ENCODE assay signal across 23 cellular contexts in genomic region chr3:50648944-50649343, GRCh38. TPM values are rescaled to one million over a fixed set of nuclear protein-coding genes. Genes with fewer than 3 reads are reported as not detected.
A peak's percentile ranks its signal among the peaks of the same experiment; 100 is the strongest.
DNase-seq lines count a peak whose midpoint lies in the region; ATAC-seq, FAIRE-seq and TF ChIP-seq lines count a peak whose summit lies in the region.
"Had no signal": no experiment of that assay in that cellular context is flagged by ENCODE, and none has a peak within 500 bp of the region (broad histone marks: within the 10 kb centered on the region; RNA-seq: fewer than 3 reads in every experiment).

No MANE protein-coding gene starts in this region.

- TF ChIP-seq POLR2A in GM12891 (IDR thresholded peaks at IDR 0.05; ENCODE audit: low read depth, low read length), result no peak

- peaks cover 32% of the 10 kb centered on the region for H3K36me3 Mint-ChIP-seq in stimulated activated naive CD8-positive, alpha-beta T cell treated with anti-CD3 and anti-CD28 coated beads, Interleukin-15, Interleukin-2, amounts not matched to agents 100 ng/mL and 50 ng/mL, for 24 hours (ENCODE audit: low read depth)
- H3K36me3 Mint-ChIP-seq in endodermal cell (ENCODE audit: low read depth), result peaks cover 9% of the 10 kb centered on the region
- peaks cover 0 to 16% (median 6%) of the 10 kb centered on the region in 5 donors for H3K36me3 Mint-ChIP-seq in naive thymus-derived CD4-positive, alpha-beta T cell

- POLR2A ChIA-PET in naive thymus-derived CD4-positive, alpha-beta T cell (lab: Charles Lee), result interaction anchor here (1.0 kb wide), 1 partner anchor 25 kb away, joined by 3 read pairs; no protein-coding TSS in a partner anchor
- POLR2A ChIA-PET in RWPE1 (lab: Yijun Ruan, JAX; ENCODE audit: low non-redundant PET), result no interaction called here

- CTCF ChIA-PET in naive thymus-derived CD4-positive, alpha-beta T cell (lab: Charles Lee), result interaction anchor here (0.7 to 11.8 kb wide), 4 partner anchors 19 to 57 kb away, joined by 3 to 175 read pairs (median 5); partner anchors contain the start of gene MAPKAPK3
- CTCF ChIA-PET in RWPE1 (lab: Yijun Ruan, JAX), result no interaction called here

- no peak for FAIRE-seq in GM12891 (lab: Jason Lieb, UNC)
- FAIRE-seq: GM12878, TTC549 had no signal

- ATAC-seq in stimulated activated naive CD8-positive, alpha-beta T cell treated with anti-CD3 and anti-CD28 coated beads, Interleukin-15, Interleukin-2, amounts not matched to agents 100 U/mL and 50 U/mL, for 24 hours, result no peak
- no peak for ATAC-seq in naive thymus-derived CD4-positive, alpha-beta T cell
- ATAC-seq in HG02852 (IDR thresholded peaks at IDR 0.05; ENCODE audit: unreplicated experiment), result no peak
- ATAC-seq: GM12878 had no signal

- H3K4me1 Mint-ChIP-seq in stimulated activated naive CD8-positive, alpha-beta T cell treated with anti-CD3 and anti-CD28 coated beads, Interleukin-15, Interleukin-2, amounts not matched to agents 100 ng/mL and 50 ng/mL, for 24 hours (ENCODE audit: low read depth), result peaks cover 10% of the 10 kb centered on the region
- peaks cover 28% of the 10 kb centered on the region for H3K4me1 Mint-ChIP-seq in endodermal cell
- peaks cover 0 to 20% (median 2%) of the 10 kb centered on the region in 7 donors for H3K4me1 Mint-ChIP-seq in naive thymus-derived CD4-positive, alpha-beta T cell
- H3K4me1 Mint-ChIP-seq: IgD-negative memory B cell had no signal

- H3K27ac Mint-ChIP-seq in stimulated activated naive CD8-positive, alpha-beta T cell treated with anti-CD3 and anti-CD28 coated beads, Interleukin-15, Interleukin-2, amounts not matched to agents 100 ng/mL and 50 ng/mL, for 24 hours, result peak overlapping the region; percentile 16
- no peak overlapping the region for H3K27ac Mint-ChIP-seq in endodermal cell
- H3K27ac Mint-ChIP-seq in naive thymus-derived CD4-positive, alpha-beta T cell, result peak overlapping the region in 5 of 9 donors; percentile 26 to 66 (median 38)
- H3K27ac Mint-ChIP-seq: IgD-negative memory B cell had no signal

- no peaks in the 10 kb centered on the region for H3K9me3 Mint-ChIP-seq in stimulated activated naive CD8-positive, alpha-beta T cell treated with anti-CD3 and anti-CD28 coated beads, Interleukin-15, Interleukin-2, amounts not matched to agents 100 ng/mL and 50 ng/mL, for 24 hours
- H3K9me3 Mint-ChIP-seq in endodermal cell, result no peaks in the 10 kb centered on the region
- no peaks in the 10 kb centered on the region for H3K9me3 Mint-ChIP-seq in naive thymus-derived CD4-positive, alpha-beta T cell
- H3K9me3 Mint-ChIP-seq: activated T-helper 2 cell treated with anti-CD3 and anti-CD28 coated beads, Interferon-gamma antibody, Interleukin-2, Interleukin-4, amounts not matched to agents 10 μg/mL and 5 μg/mL and 100 μg/mL, durations not matched to agents 14 hours and 24 hours and 36 hours; IgD-negative memory B cell had no signal

- peaks cover 19% of the 10 kb centered on the region for H3K36me3 ChIP-seq in endodermal cell (ENCODE audit: control insufficient read depth, insufficient read depth, low read length)
- peaks cover 0 to 59% (median 18%) of the 10 kb centered on the region in 3 experiments for H3K36me3 ChIP-seq in naive thymus-derived CD4-positive, alpha-beta T cell (ENCODE audit: control insufficient read depth in 2 of 3, insufficient read depth in 3 of 3, low read length in 3 of 3)
- H3K36me3 ChIP-seq: MG63 had no signal

- intact Hi-C loops in naive thymus-derived CD4-positive, alpha-beta T cell (cut with micrococcal nuclease), result no loop called here

- no peaks in the 10 kb centered on the region for H3K27me3 Mint-ChIP-seq in stimulated activated naive CD8-positive, alpha-beta T cell treated with anti-CD3 and anti-CD28 coated beads, Interleukin-15, Interleukin-2, amounts not matched to agents 100 ng/mL and 50 ng/mL, for 24 hours
- no peaks in the 10 kb centered on the region for H3K27me3 Mint-ChIP-seq in endodermal cell (ENCODE audit: insufficient read depth)
- no peaks in the 10 kb centered on the region for H3K27me3 Mint-ChIP-seq in naive thymus-derived CD4-positive, alpha-beta T cell
- H3K27me3 Mint-ChIP-seq: IgD-negative memory B cell had no signal

- H3K9ac ChIP-seq in endodermal cell (ENCODE audit: extremely low read depth, low read length, poor library complexity, severe bottlenecking), result no peak overlapping the region

- no peaks in the 10 kb centered on the region for H3K4me1 ChIP-seq in endodermal cell (ENCODE audit: control insufficient read depth, insufficient read depth, low read length)
- no peaks in the 10 kb centered on the region for H3K4me1 ChIP-seq in naive thymus-derived CD4-positive, alpha-beta T cell (ENCODE audit: control insufficient read depth in 2 of 2, insufficient read depth in 2 of 2, low read length in 2 of 2)
- H3K4me1 ChIP-seq: esophagus squamous epithelium had no signal

- no peaks in the 10 kb centered on the region for H3K9me3 ChIP-seq in endodermal cell (ENCODE audit: control insufficient read depth, low read length)
- H3K9me3 ChIP-seq in naive thymus-derived CD4-positive, alpha-beta T cell (ENCODE audit: control insufficient read depth in 2 of 3, low read length in 3 of 3), result no peaks in the 10 kb centered on the region
- H3K9me3 ChIP-seq: esophagus squamous epithelium, MG63, thoracic aorta had no signal

- H3K4me3 ChIP-seq in endodermal cell (ENCODE audit: low read length), result no peak overlapping the region
- no peak overlapping the region for H3K4me3 ChIP-seq in naive thymus-derived CD4-positive, alpha-beta T cell (ENCODE audit: low read length)
- H3K4me3 ChIP-seq: esophagus squamous epithelium, GM12878, MG63, thoracic aorta had no signal

- no peak for DNase-seq in stimulated activated naive CD8-positive, alpha-beta T cell treated with anti-CD3 and anti-CD28 coated beads, Interleukin-15, Interleukin-2, amounts not matched to agents 100 U/mL and 50 U/mL, for 24 hours
- DNase-seq in endodermal cell (no peak), RWPE1 (ENCODE audit: low spot score) (no peak), GM12891 (ENCODE audit: insufficient read length, low spot score) (no peak)
- no peak for DNase-seq in naive thymus-derived CD4-positive, alpha-beta T cell
- DNase-seq: activated CD4-positive, alpha-beta T cell treated with anti-CD3 and anti-CD28 coated beads for 1 hour; effector CD8-positive, alpha-beta T cell; esophagus squamous epithelium; GOT3; MG63; NCI-H1436; NCI-H526; SIG-M5; stimulated activated CD4-positive, alpha-beta T cell treated with anti-CD3 and anti-CD28 coated beads, Interleukin-12 subunit alpha, Interleukin-12 subunit beta, amount 100 ng/mL, for 4 hours; stimulated activated CD8-positive, alpha-beta memory T cell treated with anti-CD3 and anti-CD28 coated beads, Interleukin-4, amount 100 ng/mL, for 48 hours had no signal

- H3K4me3 Mint-ChIP-seq in stimulated activated naive CD8-positive, alpha-beta T cell treated with anti-CD3 and anti-CD28 coated beads, Interleukin-15, Interleukin-2, amounts not matched to agents 100 ng/mL and 50 ng/mL, for 24 hours, result no peak overlapping the region
- H3K4me3 Mint-ChIP-seq in endodermal cell, result no peak overlapping the region
- H3K4me3 Mint-ChIP-seq in naive thymus-derived CD4-positive, alpha-beta T cell, result no peak overlapping the region
- H3K4me3 Mint-ChIP-seq: IgD-negative memory B cell had no signal

- H3K27me3 ChIP-seq in endodermal cell (ENCODE audit: control insufficient read depth, insufficient read depth, low read length, poor library complexity, severe bottlenecking), result no peaks in the 10 kb centered on the region
- H3K27me3 ChIP-seq in naive thymus-derived CD4-positive, alpha-beta T cell (ENCODE audit: control insufficient read depth in 2 of 2, insufficient read depth in 2 of 2, low read length in 2 of 2), result no peaks in the 10 kb centered on the region
- H3K27me3 ChIP-seq: esophagus squamous epithelium, MG63 had no signal

- H3K27ac ChIP-seq in endodermal cell (ENCODE audit: low read depth, low read length), result peak overlapping the region; percentile 76
- no peak overlapping the region for H3K27ac ChIP-seq in naive thymus-derived CD4-positive, alpha-beta T cell (ENCODE audit: low read depth, low read length)
- no peak overlapping the region for H3K27ac ChIP-seq in RWPE1
- H3K27ac ChIP-seq: C4-2B, thoracic aorta had no signal

- 90 to 91% methylated on average over 1 to 2 of the region's 2 CpGs for WGBS in endodermal cell (ENCODE audit: insufficient coverage in 1 of 2, insufficient read length in 1 of 2), 2 experiments

- TF ChIP-seq CTCF in endodermal cell (conservative IDR thresholded peaks at IDR 0.05) (no peak), RWPE1 (conservative IDR thresholded peaks at IDR 0.05; ENCODE audit: low read depth) (no peak)

TF ChIP-seq in GM12891, 5 proteins besides CTCF, POLR2A, EP300 and RAD21:
- TF ChIP-seq SPI1 (IDR thresholded peaks at IDR 0.05; ENCODE audit: low read depth, low read length) (no peak), POU2F2 (IDR thresholded peaks at IDR 0.05; ENCODE audit: low read depth, low read length) (no peak), PAX5 (IDR thresholded peaks at IDR 0.05; ENCODE audit: insufficient read depth, low read length, severe bottlenecking) (no peak), TAF1 (IDR thresholded peaks at IDR 0.05; ENCODE audit: low read depth, low read length) (no peak)
TF ChIP-seq in GM12891: peak in this region for 0.

RNA-seq across cellular contexts. Expression of gene DOCK3, which starts 25.8 kb away (rescaled TPM):
- 1 to 10 TPM; 7.7 to 8.5 TPM for total RNA-seq in endodermal cell
- 4.2 TPM for polyA plus RNA-seq in endodermal cell (2013, experiment 1 of 2)
- polyA plus RNA-seq in endodermal cell (2013, experiment 2 of 2), result 3.9 TPM
- 1 to 10 TPM; 1.5 to 2.9 (median 1.9) TPM for total RNA-seq in naive thymus-derived CD4-positive, alpha-beta T cell
- polyA plus RNA-seq in naive thymus-derived CD4-positive, alpha-beta T cell, result under 1 TPM; 0.19 to 0.26 TPM
- 0.04 TPM for polyA plus RNA-seq in GM12891 (2012; ENCODE audit: low read depth, missing spikeins)
- polyA plus RNA-seq: IgD-negative memory B cell had no signal

RNA-seq across cellular contexts. Expression of gene MAPKAPK3, which starts 32.0 kb away (rescaled TPM):
- total RNA-seq in endodermal cell, result 10 to 100 TPM; 37.2 to 39.7 TPM
- polyA plus RNA-seq in endodermal cell (2013, experiment 1 of 2), result 29.9 TPM
- polyA plus RNA-seq in endodermal cell (2013, experiment 2 of 2), result 26.1 TPM
- 100 to 1,000 TPM in 1 of 5 experiments, 10 to 100 TPM in 4; 26.7 to 196 (median 37.7) TPM for total RNA-seq in naive thymus-derived CD4-positive, alpha-beta T cell
- polyA plus RNA-seq in naive thymus-derived CD4-positive, alpha-beta T cell, result 10 to 100 TPM; 53.4 to 54.1 TPM
- 10.0 TPM for polyA plus RNA-seq in GM12891 (2012; ENCODE audit: low read depth, missing spikeins)

RNA-seq across cellular contexts. Expression of gene CISH, which starts 37.4 kb away (rescaled TPM):
- total RNA-seq in endodermal cell, result 1 to 10 TPM; 1.2 to 2.0 TPM
- 3.6 TPM for polyA plus RNA-seq in endodermal cell (2013, experiment 1 of 2)
- 3.7 TPM for polyA plus RNA-seq in endodermal cell (2013, experiment 2 of 2)
- 100 to 1,000 TPM in 1 of 5 experiments, 10 to 100 TPM in 4; 10.9 to 486 (median 28.5) TPM for total RNA-seq in naive thymus-derived CD4-positive, alpha-beta T cell
- polyA plus RNA-seq in naive thymus-derived CD4-positive, alpha-beta T cell, result 100 to 1,000 TPM; 134 to 150 TPM
- 0.37 TPM for polyA plus RNA-seq in GM12891 (2012; ENCODE audit: low read depth, missing spikeins)
